24 cellular contexts compared by ENCODE assay signal in the genomic region with DNA sequence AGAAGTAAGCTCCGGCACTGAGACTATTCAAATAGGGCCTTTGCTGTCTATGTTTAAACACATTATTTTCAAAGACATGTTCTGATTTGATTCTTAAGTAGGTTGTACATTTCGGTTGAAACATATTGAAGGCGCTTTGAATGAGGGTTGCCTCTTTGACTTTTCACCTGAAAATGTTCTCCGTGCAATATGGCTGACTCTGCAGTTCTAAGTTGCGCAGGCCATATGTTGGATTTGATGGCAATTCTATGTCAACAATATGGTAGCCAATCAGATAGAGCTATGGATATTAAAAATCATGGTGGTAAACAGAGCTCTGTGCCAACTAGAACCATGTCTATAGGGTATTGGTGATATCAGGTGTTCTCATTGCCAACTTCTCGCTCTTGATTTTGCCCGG.
DNase-seq lines count a peak whose midpoint lies in the region; ATAC-seq, FAIRE-seq and TF ChIP-seq lines count a peak whose summit lies in the region.
"Had no signal": no experiment of that assay in that cellular context is flagged by ENCODE, and none has a peak within 500 bp of the region (broad histone marks: within the 10 kb centered on the region; RNA-seq: fewer than 3 reads in every experiment).

No MANE protein-coding gene starts in this region.

- DNase-seq in HepG2 (ENCODE audit: low spot score) (no peak), right lobe of liver (no peak), IMR-90 (no peak), caudate nucleus (lab: John Stamatoyannopoulos, UW) (no peak)
- DNase-seq: ACHN; BE2C; C1 segment of cervical spinal cord; CD4-positive, alpha-beta memory T cell; CD4-positive, CD25-positive, alpha-beta regulatory T cell; CD8-positive, alpha-beta memory T cell; COR-L47; DMS 273 treated with DMSO at 0.1 percent for 48 hours; DMS153; DMS53; DMS79; DND-41; EL; GDM1 had no signal

- H3K27ac ChIP-seq in HepG2 (ENCODE audit: extremely low read length, insufficient read depth, low read length) (no peak overlapping the region), right lobe of liver (no peak overlapping the region), IMR-90 (ENCODE audit: insufficient read depth, low read length) (no peak overlapping the region), caudate nucleus (ENCODE audit: low read depth, low read length) (no peak overlapping the region)
- H3K27ac ChIP-seq: 22Rv1, BLaER1 had no signal

- in situ Hi-C loops in HepG2 (cut with HindIII; ENCODE audit: extremely low pct_ligation_motif_present, low pct_unique_long_range_greater_than_20kb) (loop anchor here (25.0 kb wide), 3 partner anchors 422 to 1447 kb away; a partner anchor contains a TSS), IMR-90 (cut with MboI; ENCODE audit: low sequenced_read_pairs) (loop anchor here (25.0 kb wide), 1 partner anchor 1447 kb away; no protein-coding TSS in a partner anchor)

- ATAC-seq in HepG2, result no peak
- no peak for ATAC-seq in right lobe of liver
- ATAC-seq in IMR-90 (ENCODE audit: low read depth), result no peak
- no peak for ATAC-seq in HG03159 (IDR thresholded peaks at IDR 0.05; ENCODE audit: unreplicated experiment)
- ATAC-seq: GM12878 had no signal

- H3K9me1 ChIP-seq in IMR-90 (ENCODE audit: insufficient read depth, low read length), result no peaks in the 10 kb centered on the region

- BruUV-seq in HepG2 (replicated peaks; lab: Mats Ljungman, UMichigan) (no TSS peak), IMR-90 (replicated peaks; lab: Mats Ljungman, UMichigan) (no TSS peak)

- POLR2A ChIA-PET in HepG2 (lab: Yijun Ruan, JAX) (no interaction called here), IMR-90 (lab: Charles Lee; ENCODE audit: unreplicated experiment) (no interaction called here)

- H4K8ac ChIP-seq in IMR-90 (ENCODE audit: low read depth in 2 of 2, low read length in 2 of 2), result no peak overlapping the region

- H3K79me2 ChIP-seq in HepG2 (ENCODE audit: insufficient read depth, low read length), result no peaks in the 10 kb centered on the region

- no peaks in the 10 kb centered on the region for H3K27me3 ChIP-seq in HepG2 (ENCODE audit: control insufficient read depth in 1 of 2, insufficient read depth in 2 of 2, low read length in 2 of 2)
- no peaks in the 10 kb centered on the region for H3K27me3 ChIP-seq in right lobe of liver
- no peaks in the 10 kb centered on the region for H3K27me3 ChIP-seq in IMR-90 (ENCODE audit: control insufficient read depth, insufficient read depth, low read length)
- H3K27me3 ChIP-seq: BE2C, BLaER1 had no signal

- no peak for TF ChIP-seq RAD21 in HepG2 (CRISPR knock-in tag; IDR thresholded peaks at IDR 0.05)
- no peak for TF ChIP-seq RAD21 in IMR-90 (IDR thresholded peaks at IDR 0.05; ENCODE audit: low read length)

- no peak overlapping the region for H3K23ac ChIP-seq in IMR-90 (ENCODE audit: low read depth, low read length)

- H2BK120ac ChIP-seq in IMR-90 (ENCODE audit: low read depth, low read length), result no peak overlapping the region

- CTCF ChIA-PET in HepG2 (lab: Yijun Ruan, JAX; ENCODE audit: low intra/inter-chr PET ratio, low total read pairs) (no interaction called here), IMR-90 (lab: Yijun Ruan, JAX) (no interaction called here)

- H2AFZ ChIP-seq in HepG2 (ENCODE audit: low read length) (no peak overlapping the region), IMR-90 (replicated peaks; ENCODE audit: low read length, poor library complexity) (no peak overlapping the region)

- H3K4ac ChIP-seq in IMR-90 (ENCODE audit: low read depth, low read length), result no peak overlapping the region

- H2BK20ac ChIP-seq in IMR-90 (ENCODE audit: low read depth, low read length), result no peak overlapping the region

- H3K36me3 ChIP-seq in HepG2 (replicated peaks in 1 of 2; ENCODE audit: control insufficient read depth in 1 of 2, insufficient read depth in 2 of 2, low read length in 2 of 2), result no peaks in the 10 kb centered on the region
- H3K36me3 ChIP-seq in right lobe of liver, result no peaks in the 10 kb centered on the region
- no peaks in the 10 kb centered on the region for H3K36me3 ChIP-seq in IMR-90 (ENCODE audit: control insufficient read depth, insufficient read depth, low read length)
- H3K36me3 ChIP-seq: BE2C, BLaER1 had no signal

- no peak overlapping the region for H2AK9ac ChIP-seq in IMR-90 (replicated peaks; ENCODE audit: low read depth, low read length, poor library complexity)

- intact Hi-C loops in HepG2 (cut with micrococcal nuclease; ENCODE audit: unreplicated experiment) (no loop called here), right lobe of liver (cut with DNase I) (no loop called here), IMR-90 (cut with micrococcal nuclease) (no loop called here)

- no peaks in the 10 kb centered on the region for H3K9me3 ChIP-seq in HepG2 (ENCODE audit: low read length)
- no peaks in the 10 kb centered on the region for H3K9me3 ChIP-seq in right lobe of liver
- no peaks in the 10 kb centered on the region for H3K9me3 ChIP-seq in IMR-90 (ENCODE audit: control insufficient read depth, insufficient read depth, low read length)
- H3K9me3 ChIP-seq: BE2C had no signal

- no peak for TF ChIP-seq CTCF in HepG2 (CRISPR knock-in tag; IDR thresholded peaks at IDR 0.05)
- TF ChIP-seq CTCF in right lobe of liver (IDR thresholded peaks at IDR 0.05), result no peak
- no peak for TF ChIP-seq CTCF in IMR-90 (conservative IDR thresholded peaks at IDR 0.05; ENCODE audit: low read depth, low read length)

- 54% methylated on average over 7 of the region's 7 CpGs for WGBS in HepG2 (ENCODE audit: low lambda C conversion rate)
- WGBS in right lobe of liver (ENCODE audit: insufficient coverage, low coverage, low lambda C conversion rate, missing lambda C conversion rate), result 90% methylated on average over 7 of the region's 7 CpGs
- WGBS in IMR-90 (ENCODE audit: extremely low coverage in 2 of 2, insufficient read length in 1 of 2), 2 experiments, result 80% methylated on average over 1 of the region's 7 CpGs; no CpG with 5 or more reads in 1 of the 2 experiments

- H3K4me3 ChIP-seq in HepG2 (replicated peaks in 1 of 3; ENCODE audit: insufficient read depth in 1 of 3, low read depth in 2 of 3, low read length in 3 of 3) (no peak overlapping the region), right lobe of liver (no peak overlapping the region), IMR-90 (ENCODE audit: insufficient read depth, low read depth, low read length) (no peak overlapping the region)
- H3K4me3 ChIP-seq: BLaER1, GM12878 had no signal

- H2BK15ac ChIP-seq in IMR-90 (ENCODE audit: low read depth, low read length), result no peak overlapping the region

- dilution Hi-C loops in IMR-90 (cut with HindIII; ENCODE audit: low sequenced_read_pairs, unreplicated experiment), result no loop called here

- no peak overlapping the region for H2AK5ac ChIP-seq in IMR-90 (ENCODE audit: low read depth, low read length)

- H3K56ac ChIP-seq in IMR-90 (ENCODE audit: extremely low read depth, insufficient read depth, low read length), result no peak overlapping the region

- H3K4me1 ChIP-seq in HepG2 (ENCODE audit: insufficient read depth, low read length) (no peaks in the 10 kb centered on the region), right lobe of liver (no peaks in the 10 kb centered on the region), IMR-90 (ENCODE audit: control insufficient read depth, insufficient read depth, low read length) (no peaks in the 10 kb centered on the region)
- H3K4me1 ChIP-seq: BE2C, BLaER1 had no signal

- H4K91ac ChIP-seq in IMR-90 (ENCODE audit: insufficient read depth, low read depth, low read length), result no peak overlapping the region

- H3K18ac ChIP-seq in IMR-90 (ENCODE audit: low read depth, low read length), result no peak overlapping the region

- TF ChIP-seq EP300 in HepG2 (IDR thresholded peaks at IDR 0.05; ENCODE audit: low read depth in 2 of 2, low read length in 2 of 2) (no peak), HepG2 (CRISPR knock-in tag; IDR thresholded peaks at IDR 0.05; ENCODE audit: borderline replicate concordance) (no peak)

- no peak overlapping the region for H4K5ac ChIP-seq in IMR-90 (ENCODE audit: low read depth, low read length)

- H4K20me1 ChIP-seq in HepG2 (ENCODE audit: insufficient read depth, low read length), result no peaks in the 10 kb centered on the region
- H4K20me1 ChIP-seq in IMR-90 (ENCODE audit: insufficient read depth, low read length), result no peaks in the 10 kb centered on the region
- H4K20me1 ChIP-seq: BLaER1 had no signal

- no peak for FAIRE-seq in HepG2 (lab: Jason Lieb, UNC)
- FAIRE-seq: GM12878, GM12892, GM18507 had no signal

- H3K79me1 ChIP-seq in IMR-90 (ENCODE audit: low read depth in 1 of 2, low read length in 2 of 2), result no peaks in the 10 kb centered on the region

- no peak overlapping the region for H3K9ac ChIP-seq in HepG2 (ENCODE audit: insufficient read depth, low read depth, low read length)
- H3K9ac ChIP-seq in IMR-90 (ENCODE audit: low read depth, low read length), result no peak overlapping the region
- H3K9ac ChIP-seq: BLaER1 had no signal

- TF ChIP-seq POLR2A in HepG2 (IDR thresholded peaks at IDR 0.05; ENCODE audit: insufficient read depth in 1 of 2, low read depth in 2 of 2, low read length in 2 of 2), result no peak
- TF ChIP-seq POLR2A in right lobe of liver (IDR thresholded peaks at IDR 0.05), result no peak
- no peak for TF ChIP-seq POLR2A in IMR-90 (IDR thresholded peaks at IDR 0.05; ENCODE audit: low read depth, low read length)

- H3K14ac ChIP-seq in IMR-90 (replicated peaks; ENCODE audit: low read depth, low read length), result no peak overlapping the region

- H3K4me2 ChIP-seq in HepG2 (ENCODE audit: low read depth, low read length) (no peak overlapping the region), IMR-90 (ENCODE audit: low read depth, low read length) (no peak overlapping the region)
- H3K4me2 ChIP-seq: BLaER1 had no signal

- H2BK5ac ChIP-seq in IMR-90 (ENCODE audit: low read depth, low read length, poor library complexity, severe bottlenecking), result no peak overlapping the region

TF ChIP-seq in HepG2, 621 proteins besides CTCF, POLR2A, EP300 and RAD21 (continues in another document):
- TF ChIP-seq GABPB1 (CRISPR knock-in tag; IDR thresholded peaks at IDR 0.05), result no peak

TF ChIP-seq in IMR-90, 13 proteins besides CTCF, POLR2A, EP300 and RAD21:
- no peak for TF ChIP-seq RFX5 (IDR thresholded peaks at IDR 0.05; ENCODE audit: low read depth, low read length)
- peak; percentile 58 for TF ChIP-seq MAFK (IDR thresholded peaks at IDR 0.05; ENCODE audit: low read depth, low read length)
- TF ChIP-seq BHLHE40 (IDR thresholded peaks at IDR 0.05; ENCODE audit: low read depth, low read length), result no peak
